16 cellular contexts compared by ENCODE assay signal in the genomic region with DNA sequence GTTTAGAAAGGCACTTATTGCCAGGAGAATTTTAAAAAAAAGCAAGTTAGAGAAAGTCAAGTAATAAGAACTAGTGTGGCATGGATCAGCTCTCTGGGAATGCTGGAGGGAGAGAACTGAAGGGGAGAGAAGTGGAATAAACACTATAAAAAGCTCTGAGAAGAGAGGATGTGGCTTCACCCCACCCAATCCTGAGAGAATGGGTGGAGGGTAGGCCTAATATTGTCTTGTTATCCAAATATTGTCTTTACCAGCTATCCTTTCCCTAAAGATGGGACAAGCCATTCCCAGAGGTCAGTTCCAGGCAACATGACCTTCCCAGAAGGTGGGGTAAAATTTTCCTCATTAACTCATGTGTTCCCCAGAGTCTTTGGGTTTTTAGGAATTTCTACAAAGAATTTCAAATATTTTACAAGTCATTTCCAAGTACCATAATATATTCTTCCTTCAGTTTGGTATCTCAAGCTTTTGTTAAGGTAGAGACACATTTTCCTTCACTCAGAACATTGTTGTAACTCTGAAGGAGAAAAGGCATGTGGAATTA. TPM values are rescaled to one million over a fixed set of nuclear protein-coding genes. Genes with fewer than 3 reads are reported as not detected.
DNase-seq lines count a peak whose midpoint lies in the region; ATAC-seq and TF ChIP-seq lines count a peak whose summit lies in the region.
"Had no signal": no experiment of that assay in that cellular context is flagged by ENCODE, and none has a peak within 500 bp of the region (broad histone marks: within the 10 kb centered on the region; RNA-seq: fewer than 3 reads in every experiment).

No MANE protein-coding gene starts in this region.

- peaks cover 46 to 47% of the 10 kb centered on the region in 2 donors for H3K36me3 Mint-ChIP-seq in CD14-positive monocyte
- H3K36me3 Mint-ChIP-seq in activated T-helper 2 cell treated with anti-CD3 and anti-CD28 coated beads, Interferon-gamma antibody, Interleukin-2, Interleukin-4, amounts not matched to agents 10 μg/mL and 5 μg/mL and 100 μg/mL, durations not matched to agents 14 hours and 24 hours and 36 hours (ENCODE audit: low read depth): peaks cover 74% of the 10 kb centered on the region
- peaks cover 5% of the 10 kb centered on the region for H3K36me3 Mint-ChIP-seq in stimulated activated effector memory CD8-positive, alpha-beta T cell treated with anti-CD3 and anti-CD28 coated beads, Interleukin-12 subunit alpha, Interleukin-12 subunit beta, amount 100 ng/mL, for 72 hours
- H3K36me3 Mint-ChIP-seq in MCF 10A (ENCODE audit: insufficient read depth, unreplicated experiment): no peaks in the 10 kb centered on the region

- H3K9me3 Mint-ChIP-seq in CD14-positive monocyte (peaks cover 4 to 14% (median 8%) of the 10 kb centered on the region in 7 donors), MCF 10A (ENCODE audit: unreplicated experiment) (no peaks in the 10 kb centered on the region)
- H3K9me3 Mint-ChIP-seq in activated T-helper 2 cell treated with anti-CD3 and anti-CD28 coated beads, Interferon-gamma antibody, Interleukin-2, Interleukin-4, amounts not matched to agents 10 μg/mL and 5 μg/mL and 100 μg/mL, durations not matched to agents 14 hours and 24 hours and 36 hours: peaks cover 59% of the 10 kb centered on the region
- H3K9me3 Mint-ChIP-seq in stimulated activated effector memory CD8-positive, alpha-beta T cell treated with anti-CD3 and anti-CD28 coated beads, Interleukin-12 subunit alpha, Interleukin-12 subunit beta, amount 100 ng/mL, for 72 hours: no peaks in the 10 kb centered on the region

- intact Hi-C loops in CD14-positive monocyte (cut with micrococcal nuclease): no loop called here
- intact Hi-C loops in activated T-helper 2 cell treated with anti-CD3 and anti-CD28 coated beads, Interferon-gamma antibody, Interleukin-2, Interleukin-4, amounts not matched to agents 10 μg/mL and 5 μg/mL and 100 μg/mL, durations not matched to agents 14 hours and 24 hours and 36 hours (cut with micrococcal nuclease): no loop called here
- intact Hi-C loops in esophagus squamous epithelium (cut with DNase I): no loop called here
- intact Hi-C loops in MCF 10A (cut with micrococcal nuclease): no loop called here

- H3K4me1 Mint-ChIP-seq in CD14-positive monocyte (peaks cover 39% of the 10 kb centered on the region), MCF 10A (ENCODE audit: insufficient read depth, unreplicated experiment) (no peaks in the 10 kb centered on the region)
- H3K4me1 Mint-ChIP-seq in activated T-helper 2 cell treated with anti-CD3 and anti-CD28 coated beads, Interferon-gamma antibody, Interleukin-2, Interleukin-4, amounts not matched to agents 10 μg/mL and 5 μg/mL and 100 μg/mL, durations not matched to agents 14 hours and 24 hours and 36 hours (ENCODE audit: low read depth): peaks cover 60% of the 10 kb centered on the region
- H3K4me1 Mint-ChIP-seq in stimulated activated effector memory CD8-positive, alpha-beta T cell treated with anti-CD3 and anti-CD28 coated beads, Interleukin-12 subunit alpha, Interleukin-12 subunit beta, amount 100 ng/mL, for 72 hours: peaks cover 56% of the 10 kb centered on the region

- CTCF ChIA-PET in MCF 10A (lab: Yijun Ruan, JAX): no interaction called here

- peaks cover 0 to 3% (median 0%) of the 10 kb centered on the region in 3 donors for H3K27me3 Mint-ChIP-seq in CD14-positive monocyte (ENCODE audit: low read depth in 3 of 3)
- H3K27me3 Mint-ChIP-seq in activated T-helper 2 cell treated with anti-CD3 and anti-CD28 coated beads, Interferon-gamma antibody, Interleukin-2, Interleukin-4, amounts not matched to agents 10 μg/mL and 5 μg/mL and 100 μg/mL, durations not matched to agents 14 hours and 24 hours and 36 hours (ENCODE audit: low read depth): no peaks in the 10 kb centered on the region
- no peaks in the 10 kb centered on the region for H3K27me3 Mint-ChIP-seq in MCF 10A (ENCODE audit: insufficient read depth, unreplicated experiment)

- TF ChIP-seq CTCF in CD14-positive monocyte (IDR thresholded peaks at IDR 0.05) (no peak), esophagus squamous epithelium (IDR thresholded peaks at IDR 0.05) (no peak), MCF 10A (IDR thresholded peaks at IDR 0.05; ENCODE audit: unreplicated experiment) (no peak)

- BruUV-seq in MCF 10A (replicated peaks; lab: Mats Ljungman, UMichigan): no TSS peak

- H3K36me3 ChIP-seq in esophagus squamous epithelium (no peaks in the 10 kb centered on the region), SJCRH30 (no peaks in the 10 kb centered on the region)

- peak overlapping the region in 5 of 7 donors; percentile 0 to 58 (median 20) for H3K27ac Mint-ChIP-seq in CD14-positive monocyte
- peak overlapping the region; percentile 10 for H3K27ac Mint-ChIP-seq in activated T-helper 2 cell treated with anti-CD3 and anti-CD28 coated beads, Interferon-gamma antibody, Interleukin-2, Interleukin-4, amounts not matched to agents 10 μg/mL and 5 μg/mL and 100 μg/mL, durations not matched to agents 14 hours and 24 hours and 36 hours
- H3K27ac Mint-ChIP-seq in stimulated activated effector memory CD8-positive, alpha-beta T cell treated with anti-CD3 and anti-CD28 coated beads, Interleukin-12 subunit alpha, Interleukin-12 subunit beta, amount 100 ng/mL, for 72 hours: peak overlapping the region; percentile 2
- H3K27ac Mint-ChIP-seq in MCF 10A (ENCODE audit: low read depth, unreplicated experiment): no peak overlapping the region

- H3K4me3 ChIP-seq in esophagus squamous epithelium (no peak overlapping the region), SJCRH30 (no peak overlapping the region)

- no peak for TF ChIP-seq POLR2A in esophagus squamous epithelium (IDR thresholded peaks at IDR 0.05)

- no peak for ATAC-seq in stimulated activated effector memory CD8-positive, alpha-beta T cell treated with anti-CD3 and anti-CD28 coated beads, Interleukin-12 subunit alpha, Interleukin-12 subunit beta, amount 100 ng/mL, for 72 hours
- ATAC-seq: HepG2 had no signal

- DNase-seq in CD14-positive monocyte (ENCODE audit: low spot score): no peak
- DNase-seq in activated T-helper 2 cell treated with anti-CD3 and anti-CD28 coated beads, Interferon-gamma antibody, Interleukin-2, Interleukin-4, amounts not matched to agents 10 μg/mL and 5 μg/mL and 100 μg/mL, durations not matched to agents 14 hours and 24 hours and 36 hours (ENCODE audit: low spot score): no peak
- DNase-seq in hepatic stellate cell (ENCODE audit: low spot score): peak; percentile 4
- DNase-seq in stimulated activated effector memory CD8-positive, alpha-beta T cell treated with anti-CD3 and anti-CD28 coated beads, Interleukin-12 subunit alpha, Interleukin-12 subunit beta, amount 100 ng/mL, for 72 hours (ENCODE audit: low spot score in 2 of 2): no peak
- DNase-seq in esophagus squamous epithelium (lab: John Stamatoyannopoulos, UW): no peak
- DNase-seq in SJCRH30: no peak
- no peak for DNase-seq in activated CD4-positive, alpha-beta T cell treated with anti-CD3 and anti-CD28 coated beads, Interleukin-2, amount 50 U/mL, for 48 hours
- no peak for DNase-seq in MCF 10A (ENCODE audit: unreplicated experiment)
- DNase-seq: ACHN, DMS 273 treated with DMSO at 0.1 percent for 48 hours, NCI-H1105 treated with DMSO at 0.1 percent for 48 hours, NCI-H187, NCI-H82, SHP77 had no signal

- POLR2A ChIA-PET in MCF 10A (lab: Yijun Ruan, JAX): no interaction called here

- H3K27me3 ChIP-seq in esophagus squamous epithelium (no peaks in the 10 kb centered on the region), SJCRH30 (no peaks in the 10 kb centered on the region)

- H3K4me3 Mint-ChIP-seq in CD14-positive monocyte: no peak overlapping the region
- H3K4me3 Mint-ChIP-seq in activated T-helper 2 cell treated with anti-CD3 and anti-CD28 coated beads, Interferon-gamma antibody, Interleukin-2, Interleukin-4, amounts not matched to agents 10 μg/mL and 5 μg/mL and 100 μg/mL, durations not matched to agents 14 hours and 24 hours and 36 hours (ENCODE audit: low read depth): no peak overlapping the region
- H3K4me3 Mint-ChIP-seq in stimulated activated effector memory CD8-positive, alpha-beta T cell treated with anti-CD3 and anti-CD28 coated beads, Interleukin-12 subunit alpha, Interleukin-12 subunit beta, amount 100 ng/mL, for 72 hours: no peak overlapping the region
- no peak overlapping the region for H3K4me3 Mint-ChIP-seq in MCF 10A (ENCODE audit: unreplicated experiment)

- peaks cover under 1 to 18% (median 17%) of the 10 kb centered on the region in 3 donors for H3K4me1 ChIP-seq in esophagus squamous epithelium
- no peaks in the 10 kb centered on the region for H3K4me1 ChIP-seq in SJCRH30

- H3K27ac ChIP-seq in esophagus squamous epithelium: peak overlapping the region in 1 of 4 donors; percentile 22
- H3K27ac ChIP-seq in SJCRH30: no peak overlapping the region

- H3K9me3 ChIP-seq in esophagus squamous epithelium (no peaks in the 10 kb centered on the region), SJCRH30 (replicated peaks) (no peaks in the 10 kb centered on the region)

RNA-seq across cellular contexts. Expression of gene ENTPD1, which starts 42.4 kb away (rescaled TPM):
- 10 to 100 TPM; 70.4 to 71.1 TPM for polyA plus RNA-seq in CD14-positive monocyte
- 37.1 and 37.5 TPM in 2 replicates for total RNA-seq in activated T-helper 2 cell treated with anti-CD3 and anti-CD28 coated beads, Interferon-gamma antibody, Interleukin-2, Interleukin-4, amounts not matched to agents 10 μg/mL and 5 μg/mL and 100 μg/mL, durations not matched to agents 14 hours and 24 hours and 36 hours
- total RNA-seq in esophagus squamous epithelium: 10 to 100 TPM in 2 of 4 donors, 1 to 10 TPM in 2; 7.7 to 34.5 (median 10.1) TPM
- 0.30 TPM in 1 of 2 replicates, not detected in the other for total RNA-seq in SJCRH30 (2014; rRNA removed; shearing (Covaris generic))
- total RNA-seq in MCF 10A (2022): not detected in 2 replicates
- total RNA-seq: NCI-H460 had no signal
